Comparison of ENCODE assay signal across 10 cellular contexts in the genomic region with DNA sequence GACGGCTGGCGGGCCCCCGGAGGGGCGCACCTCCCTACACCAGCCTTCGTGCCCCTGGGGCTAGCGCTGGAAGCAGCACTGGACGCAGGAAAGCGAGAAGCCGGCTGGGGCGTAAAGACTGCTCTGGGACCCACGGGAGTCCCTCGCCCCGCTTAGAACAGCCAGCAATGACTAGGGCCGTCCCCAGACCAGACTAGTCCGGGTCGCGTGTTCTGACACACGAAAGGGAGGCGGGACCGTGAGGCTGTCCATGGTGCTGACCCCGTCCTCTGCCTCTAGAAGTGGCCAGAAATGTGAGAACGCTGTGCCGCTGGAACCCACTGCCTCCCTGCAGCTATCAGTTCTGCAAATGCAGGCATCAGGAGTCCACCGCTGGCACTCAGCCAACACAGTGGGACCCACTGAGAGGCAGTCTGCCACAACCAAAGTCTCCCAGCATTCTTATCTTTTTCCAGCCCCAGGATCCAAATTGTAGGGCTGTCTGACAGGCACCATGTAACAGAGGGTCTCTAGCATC. TPM values are rescaled to one million over a fixed set of nuclear protein-coding genes. Genes with fewer than 3 reads are reported as not detected.
DNase-seq lines count a peak whose midpoint lies in the region; ATAC-seq and TF ChIP-seq lines count a peak whose summit lies in the region.
"Had no signal": no experiment of that assay in that cellular context is flagged by ENCODE, and none has a peak within 500 bp of the region (broad histone marks: within the 10 kb centered on the region; RNA-seq: fewer than 3 reads in every experiment).

A gene with protein sequence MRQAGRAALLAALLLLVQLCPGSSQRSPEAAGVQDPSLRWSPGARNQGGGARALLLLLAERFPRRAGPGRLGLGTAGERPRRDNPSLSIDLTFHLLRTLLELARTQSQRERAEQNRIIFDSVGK (minus strand): TSS at position 87 of the 517 bp plus-strand sequence. CDS start 550 bp downstream, outside the sequence.

- peaks cover 9% of the 10 kb centered on the region for H3K4me1 Mint-ChIP-seq in chondrocyte (ENCODE audit: low read depth)

- H3K27me3 ChIP-seq in upper lobe of right lung = peaks cover 37% of the 10 kb centered on the region

- no peak for TF ChIP-seq CTCF in chondrocyte (IDR thresholded peaks at IDR 0.05)
- TF ChIP-seq CTCF in upper lobe of right lung (IDR thresholded peaks at IDR 0.05) = no peak

- no peaks in the 10 kb centered on the region for H3K9me3 ChIP-seq in upper lobe of right lung
- H3K9me3 ChIP-seq: breast epithelium had no signal

- DNase-seq in Right ventricle myocardium superior (peak; percentile 67), cardiac septum (ENCODE audit: low spot score) (no peak), chondrocyte (ENCODE audit: low spot score) (peak; percentile 92), left colon (peak in 1 of 2 donors; percentile 28), upper lobe of right lung (no peak), activated gamma-delta T cell (lab: John Stamatoyannopoulos, UW) (no peak), hypothalamus (lab: John Stamatoyannopoulos, UW) (no peak)
- no peak for DNase-seq in activated CD4-positive, alpha-beta T cell treated with anti-CD3 and anti-CD28 coated beads, Interleukin-2, amount 50 U/mL, for 1 hour
- DNase-seq: Karpas-422 had no signal

- peaks cover 13% of the 10 kb centered on the region for H3K27me3 Mint-ChIP-seq in chondrocyte (ENCODE audit: low read depth)

- H3K4me3 ChIP-seq in upper lobe of right lung = no peak within 1 kb of the TSS

- H3K36me3 Mint-ChIP-seq in chondrocyte (ENCODE audit: low read depth) = peaks cover 15% of the 10 kb centered on the region

- no peak within 1 kb of the TSS for H3K4me3 Mint-ChIP-seq in chondrocyte (ENCODE audit: unreplicated experiment)

- H3K36me3 ChIP-seq in upper lobe of right lung = peaks cover 14% of the 10 kb centered on the region
- H3K36me3 ChIP-seq: breast epithelium had no signal

- no peak within 1 kb of the TSS for H3K27ac Mint-ChIP-seq in chondrocyte (ENCODE audit: unreplicated experiment)

- peaks cover 20% of the 10 kb centered on the region for H3K4me1 ChIP-seq in upper lobe of right lung
- H3K4me1 ChIP-seq: breast epithelium had no signal

- intact Hi-C loops in Right ventricle myocardium superior (cut with DNase I) (no loop called here), cardiac septum (cut with DNase I) (no loop called here), left colon (cut with DNase I, micrococcal nuclease) (no loop called here), upper lobe of right lung (cut with DNase I) (no loop called here)

- ATAC-seq in Right ventricle myocardium superior (ENCODE audit: poor library complexity) (peak; percentile 17), left colon (peak; percentile 39), upper lobe of right lung (peak; percentile 7)

- no peak within 1 kb of the TSS for H3K27ac ChIP-seq in upper lobe of right lung
- H3K27ac ChIP-seq: breast epithelium had no signal

- H3K9me3 Mint-ChIP-seq in chondrocyte (ENCODE audit: low read depth) = no peaks in the 10 kb centered on the region

RNA-seq across cellular contexts. Expression of the gene that starts here (rescaled TPM):
- total RNA-seq in Right ventricle myocardium superior (0.59 TPM), cardiac septum (2.1 TPM), chondrocyte (1.2 to 2.7 TPM (median 1.5 TPM) in 3 replicates), left colon (under 1 TPM; 0.52 to 0.56 TPM), upper lobe of right lung (2.8 TPM)

Comparison
In these comparisons a context has a peak if more than half of its experiments do, and no peak if none do; other contexts are left out.
1. Peak in DNase-seq and ATAC-seq in Right ventricle myocardium superior; RNA of the gene not detected or under 1 TPM.
2. Peak in ATAC-seq in left colon; RNA of the gene not detected or under 1 TPM.